1 cellular context compared by ENCODE assay signal in genomic region chr3:46882377-46883015, GRCh38.
A peak's percentile ranks its signal among the peaks of the same experiment; 100 is the strongest.
TF ChIP-seq lines count a peak whose summit lies in the region.

No MANE protein-coding gene starts in this region.

TF ChIP-seq in K562, 482 proteins besides CTCF, POLR2A, EP300 and RAD21 (continued from another document):
- TF ChIP-seq SPI1 (IDR thresholded peaks at IDR 0.05; ENCODE audit: borderline replicate concordance, low read depth, low read length) (0 out of 2 replicates have a peak, but pooled peaks have one; percentile 10), NRF1 (conservative IDR thresholded peaks at IDR 0.05 in 1 of 2, IDR thresholded peaks at IDR 0.05 in 1 of 2) (peak in 1 of 2 experiments; percentile 40; a peak in 2 of 4 replicates), TFAP4 (CRISPR knock-in tag; IDR thresholded peaks at IDR 0.05; ENCODE audit: borderline replicate concordance) (no peak), MAZ (CRISPR knock-in tag; conservative IDR thresholded peaks at IDR 0.05 in 1 of 2, IDR thresholded peaks at IDR 0.05 in 1 of 2) (peak in 1 of 2 experiments; percentile 22; a peak in 1 of 4 replicates), PCBP1 (IDR thresholded peaks at IDR 0.05; ENCODE audit: low read depth, low read length, poor library complexity, severe bottlenecking) (peak; percentile 80), SMAD4 (CRISPR knock-in tag; conservative IDR thresholded peaks at IDR 0.05) (peak; percentile 56; the same call in 1 of the 2 replicates), EZH2 (IDR thresholded peaks at IDR 0.05; ENCODE audit: borderline replicate concordance, low read depth, low read length) (no peak; the same call in 1 of the 2 replicates)
